Comparison of ENCODE assay signal across 1 cellular context in the genomic region with DNA sequence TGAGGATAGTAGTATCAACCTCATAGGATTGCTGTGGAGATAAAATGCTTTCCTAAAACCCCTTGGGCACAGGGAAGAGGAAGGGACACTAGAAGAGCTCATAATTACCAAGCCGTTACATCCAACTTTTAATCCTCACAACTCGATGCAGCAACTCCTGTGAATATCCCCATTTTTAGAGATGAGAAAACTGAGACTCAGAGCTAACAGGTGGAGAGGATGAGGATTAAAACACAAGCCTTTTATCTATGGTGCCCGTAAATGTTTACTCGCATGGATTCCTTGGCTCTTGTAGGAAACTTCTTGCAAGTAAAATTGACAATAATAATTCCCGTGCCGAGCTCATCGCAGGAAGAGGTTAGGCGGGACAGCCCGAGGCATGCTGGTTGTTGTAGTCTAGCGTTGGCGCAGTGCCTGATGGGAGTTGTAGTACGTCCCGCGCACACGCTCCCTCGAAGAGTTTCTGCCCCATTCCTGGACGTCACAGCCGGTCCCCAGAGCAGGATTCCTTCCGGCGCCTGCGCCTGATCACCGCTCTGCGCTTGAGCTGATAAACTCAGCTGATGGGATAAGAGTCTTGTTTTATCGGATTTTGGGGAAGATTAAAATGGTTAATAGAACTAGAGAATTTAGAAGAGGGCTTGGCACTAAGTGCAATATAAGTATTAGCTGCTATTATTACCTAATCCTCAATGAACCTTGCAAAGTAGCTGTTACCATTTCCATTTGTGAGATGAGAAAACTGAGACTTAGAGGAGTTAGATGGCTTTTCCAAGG.
A peak's percentile ranks its signal among the peaks of the same experiment; 100 is the strongest.
TF ChIP-seq lines count a peak whose summit lies in the region.

No MANE protein-coding gene starts in this region.

TF ChIP-seq in K562, 482 proteins besides CTCF, POLR2A, EP300 and RAD21 (continued from another document and continues in another):
- TF ChIP-seq, protein P1, sequence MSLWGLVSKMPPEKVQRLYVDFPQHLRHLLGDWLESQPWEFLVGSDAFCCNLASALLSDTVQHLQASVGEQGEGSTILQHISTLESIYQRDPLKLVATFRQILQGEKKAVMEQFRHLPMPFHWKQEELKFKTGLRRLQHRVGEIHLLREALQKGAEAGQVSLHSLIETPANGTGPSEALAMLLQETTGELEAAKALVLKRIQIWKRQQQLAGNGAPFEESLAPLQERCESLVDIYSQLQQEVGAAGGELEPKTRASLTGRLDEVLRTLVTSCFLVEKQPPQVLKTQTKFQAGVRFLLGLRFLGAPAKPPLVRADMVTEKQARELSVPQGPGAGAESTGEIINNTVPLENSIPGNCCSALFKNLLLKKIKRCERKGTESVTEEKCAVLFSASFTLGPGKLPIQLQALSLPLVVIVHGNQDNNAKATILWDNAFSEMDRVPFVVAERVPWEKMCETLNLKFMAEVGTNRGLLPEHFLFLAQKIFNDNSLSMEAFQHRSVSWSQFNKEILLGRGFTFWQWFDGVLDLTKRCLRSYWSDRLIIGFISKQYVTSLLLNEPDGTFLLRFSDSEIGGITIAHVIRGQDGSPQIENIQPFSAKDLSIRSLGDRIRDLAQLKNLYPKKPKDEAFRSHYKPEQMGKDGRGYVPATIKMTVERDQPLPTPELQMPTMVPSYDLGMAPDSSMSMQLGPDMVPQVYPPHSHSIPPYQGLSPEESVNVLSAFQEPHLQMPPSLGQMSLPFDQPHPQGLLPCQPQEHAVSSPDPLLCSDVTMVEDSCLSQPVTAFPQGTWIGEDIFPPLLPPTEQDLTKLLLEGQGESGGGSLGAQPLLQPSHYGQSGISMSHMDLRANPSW (CRISPR knock-in tag; IDR thresholded peaks at IDR 0.05), result no peak
- no peak for TF ChIP-seq ZNF263 (CRISPR knock-in tag; IDR thresholded peaks at IDR 0.05; ENCODE audit: borderline replicate concordance)
- no peak for TF ChIP-seq ZNF212 (CRISPR knock-in tag; IDR thresholded peaks at IDR 0.05)
- TF ChIP-seq TCF7 (IDR thresholded peaks at IDR 0.05; ENCODE audit: borderline replicate concordance), result no peak
- no peak for TF ChIP-seq ZNF197 (CRISPR knock-in tag; IDR thresholded peaks at IDR 0.05; ENCODE audit: low read depth)
- TF ChIP-seq YY1 (IDR thresholded peaks at IDR 0.05; ENCODE audit: borderline replicate concordance in 1 of 3, control insufficient read depth in 1 of 3, extremely low read depth in 1 of 3, insufficient read depth in 3 of 3, insufficient read length in 1 of 3, insufficient replicate concordance in 2 of 3, low read depth in 1 of 3, low read length in 2 of 3), result peak in 1 of 3 experiments; percentile 70
- no peak for TF ChIP-seq ZNF133 (CRISPR knock-in tag; IDR thresholded peaks at IDR 0.05)
- TF ChIP-seq ZFP30 (CRISPR knock-in tag; IDR thresholded peaks at IDR 0.05; ENCODE audit: borderline replicate concordance), result no peak
- no peak for TF ChIP-seq ELF2 (CRISPR knock-in tag; IDR thresholded peaks at IDR 0.05)
- TF ChIP-seq SAFB2 (IDR thresholded peaks at IDR 0.05; ENCODE audit: borderline replicate concordance, low read depth, low read length, severe bottlenecking), result no peak
- TF ChIP-seq, protein P2, sequence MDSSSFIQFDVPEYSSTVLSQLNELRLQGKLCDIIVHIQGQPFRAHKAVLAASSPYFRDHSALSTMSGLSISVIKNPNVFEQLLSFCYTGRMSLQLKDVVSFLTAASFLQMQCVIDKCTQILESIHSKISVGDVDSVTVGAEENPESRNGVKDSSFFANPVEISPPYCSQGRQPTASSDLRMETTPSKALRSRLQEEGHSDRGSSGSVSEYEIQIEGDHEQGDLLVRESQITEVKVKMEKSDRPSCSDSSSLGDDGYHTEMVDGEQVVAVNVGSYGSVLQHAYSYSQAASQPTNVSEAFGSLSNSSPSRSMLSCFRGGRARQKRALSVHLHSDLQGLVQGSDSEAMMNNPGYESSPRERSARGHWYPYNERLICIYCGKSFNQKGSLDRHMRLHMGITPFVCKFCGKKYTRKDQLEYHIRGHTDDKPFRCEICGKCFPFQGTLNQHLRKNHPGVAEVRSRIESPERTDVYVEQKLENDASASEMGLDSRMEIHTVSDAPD (CRISPR knock-in tag; IDR thresholded peaks at IDR 0.05), result no peak
- TF ChIP-seq ZNF24 (IDR thresholded peaks at IDR 0.05), result no peak
- TF ChIP-seq GABPB1 (CRISPR knock-in tag; IDR thresholded peaks at IDR 0.05), result peak; percentile 92
- TF ChIP-seq ZNF143 (CRISPR knock-in tag; IDR thresholded peaks at IDR 0.05), result peak; percentile 96
- TF ChIP-seq ARID2 (IDR thresholded peaks at IDR 0.05), result no peak
- TF ChIP-seq, protein P3, sequence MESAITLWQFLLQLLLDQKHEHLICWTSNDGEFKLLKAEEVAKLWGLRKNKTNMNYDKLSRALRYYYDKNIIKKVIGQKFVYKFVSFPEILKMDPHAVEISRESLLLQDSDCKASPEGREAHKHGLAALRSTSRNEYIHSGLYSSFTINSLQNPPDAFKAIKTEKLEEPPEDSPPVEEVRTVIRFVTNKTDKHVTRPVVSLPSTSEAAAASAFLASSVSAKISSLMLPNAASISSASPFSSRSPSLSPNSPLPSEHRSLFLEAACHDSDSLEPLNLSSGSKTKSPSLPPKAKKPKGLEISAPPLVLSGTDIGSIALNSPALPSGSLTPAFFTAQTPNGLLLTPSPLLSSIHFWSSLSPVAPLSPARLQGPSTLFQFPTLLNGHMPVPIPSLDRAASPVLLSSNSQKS (CRISPR knock-in tag; IDR thresholded peaks at IDR 0.05), result no peak
- no peak for TF ChIP-seq ATF2 (CRISPR knock-in tag; IDR thresholded peaks at IDR 0.05)
- peak; percentile 72; the same call in 1 of the 2 replicates for TF ChIP-seq BCOR (IDR thresholded peaks at IDR 0.05)
- TF ChIP-seq NR2C2 (CRISPR knock-in tag; IDR thresholded peaks at IDR 0.05), result peak; percentile 40; the same call in 1 of the 2 replicates
- TF ChIP-seq NR2C2 (tag; IDR thresholded peaks at IDR 0.05), result peak; percentile 91
- no peak for TF ChIP-seq YBX1 (IDR thresholded peaks at IDR 0.05)
- no peak for TF ChIP-seq TGIF2 (CRISPR knock-in tag; IDR thresholded peaks at IDR 0.05)
- TF ChIP-seq, protein P4, sequence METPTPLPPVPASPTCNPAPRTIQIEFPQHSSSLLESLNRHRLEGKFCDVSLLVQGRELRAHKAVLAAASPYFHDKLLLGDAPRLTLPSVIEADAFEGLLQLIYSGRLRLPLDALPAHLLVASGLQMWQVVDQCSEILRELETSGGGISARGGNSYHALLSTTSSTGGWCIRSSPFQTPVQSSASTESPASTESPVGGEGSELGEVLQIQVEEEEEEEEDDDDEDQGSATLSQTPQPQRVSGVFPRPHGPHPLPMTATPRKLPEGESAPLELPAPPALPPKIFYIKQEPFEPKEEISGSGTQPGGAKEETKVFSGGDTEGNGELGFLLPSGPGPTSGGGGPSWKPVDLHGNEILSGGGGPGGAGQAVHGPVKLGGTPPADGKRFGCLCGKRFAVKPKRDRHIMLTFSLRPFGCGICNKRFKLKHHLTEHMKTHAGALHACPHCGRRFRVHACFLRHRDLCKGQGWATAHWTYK (CRISPR knock-in tag; IDR thresholded peaks at IDR 0.05), result 0 out of 2 replicates have a peak, but pooled peaks have one; percentile 15
- peak; percentile 88 for TF ChIP-seq MYC (IDR thresholded peaks at IDR 0.05; ENCODE audit: low read depth, low read length)
- TF ChIP-seq MYC (CRISPR knock-in tag; IDR thresholded peaks at IDR 0.05; ENCODE audit: borderline replicate concordance, low read depth), result no peak
- TF ChIP-seq RFX5 (IDR thresholded peaks at IDR 0.05; ENCODE audit: low read depth, low read length), result no peak
- TF ChIP-seq SMARCE1 (IDR thresholded peaks at IDR 0.05), result 0 out of 2 replicates have a peak, but pooled peaks have one; percentile 26
- TF ChIP-seq CAMTA2 (CRISPR knock-in tag; conservative IDR thresholded peaks at IDR 0.05), result no peak
- TF ChIP-seq ZNF184 (CRISPR knock-in tag; IDR thresholded peaks at IDR 0.05), result no peak
- TF ChIP-seq CTCFL (IDR thresholded peaks at IDR 0.05; ENCODE audit: borderline replicate concordance, insufficient read depth, low read depth, low read length, poor library complexity, severe bottlenecking), result no peak
- TF ChIP-seq, protein P5, sequence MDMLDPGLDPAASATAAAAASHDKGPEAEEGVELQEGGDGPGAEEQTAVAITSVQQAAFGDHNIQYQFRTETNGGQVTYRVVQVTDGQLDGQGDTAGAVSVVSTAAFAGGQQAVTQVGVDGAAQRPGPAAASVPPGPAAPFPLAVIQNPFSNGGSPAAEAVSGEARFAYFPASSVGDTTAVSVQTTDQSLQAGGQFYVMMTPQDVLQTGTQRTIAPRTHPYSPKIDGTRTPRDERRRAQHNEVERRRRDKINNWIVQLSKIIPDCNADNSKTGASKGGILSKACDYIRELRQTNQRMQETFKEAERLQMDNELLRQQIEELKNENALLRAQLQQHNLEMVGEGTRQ (CRISPR knock-in tag; IDR thresholded peaks at IDR 0.05), result no peak
- no peak for TF ChIP-seq EGR1 (conservative IDR thresholded peaks at IDR 0.05)
- 0 out of 2 replicates have a peak, but pooled peaks have one; percentile 18 for TF ChIP-seq FOSL1 (tag; conservative IDR thresholded peaks at IDR 0.05)
- peak; percentile 77 for TF ChIP-seq BHLHE40 (IDR thresholded peaks at IDR 0.05; ENCODE audit: low read length)
- TF ChIP-seq ZNF224 (CRISPR knock-in tag; IDR thresholded peaks at IDR 0.05), result no peak
- no peak for TF ChIP-seq MIER1 (IDR thresholded peaks at IDR 0.05; ENCODE audit: low read depth)
- TF ChIP-seq LCOR (CRISPR knock-in tag; IDR thresholded peaks at IDR 0.05), result no peak
- TF ChIP-seq POLR2H (tag; IDR thresholded peaks at IDR 0.05; ENCODE audit: low read depth), result peak; percentile 57
- TF ChIP-seq ZNF778 (CRISPR knock-in tag; IDR thresholded peaks at IDR 0.05), result no peak
- no peak; a peak in 1 of 4 replicates for TF ChIP-seq KDM1A (IDR thresholded peaks at IDR 0.05)
- TF ChIP-seq U2AF2 (optimal IDR thresholded peaks at IDR 0.05; ENCODE audit: low read depth, low read length), result no peak
- TF ChIP-seq NRF1 (conservative IDR thresholded peaks at IDR 0.05 in 1 of 2, IDR thresholded peaks at IDR 0.05 in 1 of 2), result peak; percentile 96
- no peak for TF ChIP-seq SNIP1 (IDR thresholded peaks at IDR 0.05; ENCODE audit: low read depth)
- TF ChIP-seq CBX1 (IDR thresholded peaks at IDR 0.05; ENCODE audit: low read depth), result no peak
- no peak for TF ChIP-seq MAFF (IDR thresholded peaks at IDR 0.05; ENCODE audit: low read length)
- no peak for TF ChIP-seq NBN (IDR thresholded peaks at IDR 0.05; ENCODE audit: low read depth)
- TF ChIP-seq CBFB (CRISPR knock-in tag; IDR thresholded peaks at IDR 0.05), result no peak
- TF ChIP-seq MTA2 (IDR thresholded peaks at IDR 0.05; ENCODE audit: low read depth), result no peak
- no peak for TF ChIP-seq ZNF124 (CRISPR knock-in tag; IDR thresholded peaks at IDR 0.05)
- 0 out of 2 replicates have a peak, but pooled peaks have one; percentile 54 for TF ChIP-seq RB1 (IDR thresholded peaks at IDR 0.05; ENCODE audit: low read depth)
- no peak for TF ChIP-seq HDAC3 (IDR thresholded peaks at IDR 0.05; ENCODE audit: borderline replicate concordance, partially characterized antibody)
- TF ChIP-seq POLR2G (IDR thresholded peaks at IDR 0.05; ENCODE audit: low read depth, low read length), result peak; percentile 55
- TF ChIP-seq ZBTB1 (CRISPR knock-in tag; IDR thresholded peaks at IDR 0.05; ENCODE audit: borderline replicate concordance, low read depth), result no peak
- no peak for TF ChIP-seq PREB (CRISPR knock-in tag; IDR thresholded peaks at IDR 0.05)
- peak; percentile 37; the same call in 1 of the 2 replicates for TF ChIP-seq VEZF1 (CRISPR knock-in tag; IDR thresholded peaks at IDR 0.05)
- no peak for TF ChIP-seq E2F1 (CRISPR knock-in tag; IDR thresholded peaks at IDR 0.05)
